3 cellular contexts compared by ENCODE assay signal in genomic region chr14:90533591-90534021, GRCh38.
TF ChIP-seq lines count a peak whose summit lies in the region.

No MANE protein-coding gene starts in this region.

TF ChIP-seq in SK-N-SH, 30 proteins besides CTCF, POLR2A, EP300 and RAD21:
- no peak for TF ChIP-seq USF2 (IDR thresholded peaks at IDR 0.05; ENCODE audit: borderline replicate concordance, low read depth, low read length)
- no peak for TF ChIP-seq SMC3 (IDR thresholded peaks at IDR 0.05; ENCODE audit: low read depth, low read length)
- TF ChIP-seq NFIC (IDR thresholded peaks at IDR 0.05; ENCODE audit: borderline replicate concordance) = no peak
- TF ChIP-seq MAX (IDR thresholded peaks at IDR 0.05; ENCODE audit: low read depth) = no peak
- TF ChIP-seq SIN3A (IDR thresholded peaks at IDR 0.05; ENCODE audit: borderline replicate concordance, low read depth, low read length) = no peak
- no peak for TF ChIP-seq PBX3 (IDR thresholded peaks at IDR 0.05)
- no peak for TF ChIP-seq NRF1 (IDR thresholded peaks at IDR 0.05; ENCODE audit: low read depth, low read length)
- TF ChIP-seq MXI1 (IDR thresholded peaks at IDR 0.05; ENCODE audit: low read depth, low read length) = no peak
- no peak for TF ChIP-seq JUND (IDR thresholded peaks at IDR 0.05)
- no peak for TF ChIP-seq FOXM1 (IDR thresholded peaks at IDR 0.05; ENCODE audit: low read depth)
- no peak for TF ChIP-seq FOSL2 (IDR thresholded peaks at IDR 0.05; ENCODE audit: borderline replicate concordance, low read depth)
- TF ChIP-seq ELF1 (IDR thresholded peaks at IDR 0.05) = no peak

TF ChIP-seq in SK-N-SH treated with all-trans-retinoic acid at 6 μM for 48 hours, 23 proteins besides CTCF, POLR2A, EP300 and RAD21:
- TF ChIP-seq GLIS3 (CRISPR knock-in tag; IDR thresholded peaks at IDR 0.05) = no peak
- no peak for TF ChIP-seq BACH2 (CRISPR knock-in tag; IDR thresholded peaks at IDR 0.05; ENCODE audit: borderline replicate concordance)
- no peak for TF ChIP-seq ZNF70 (CRISPR knock-in tag; IDR thresholded peaks at IDR 0.05)
- no peak for TF ChIP-seq CSRNP3 (CRISPR knock-in tag; IDR thresholded peaks at IDR 0.05)
- TF ChIP-seq TSHZ2 (CRISPR knock-in tag; IDR thresholded peaks at IDR 0.05) = no peak
- TF ChIP-seq PPARA (CRISPR knock-in tag; IDR thresholded peaks at IDR 0.05; ENCODE audit: borderline replicate concordance) = no peak
- TF ChIP-seq ESRRG (CRISPR knock-in tag; IDR thresholded peaks at IDR 0.05) = no peak
- no peak for TF ChIP-seq ZNF8 (CRISPR knock-in tag; IDR thresholded peaks at IDR 0.05)
- TF ChIP-seq TOX (CRISPR knock-in tag; IDR thresholded peaks at IDR 0.05; ENCODE audit: borderline replicate concordance) = no peak
- TF ChIP-seq ISL1 (CRISPR knock-in tag; IDR thresholded peaks at IDR 0.05) = no peak
- TF ChIP-seq ZFP3 (CRISPR knock-in tag; IDR thresholded peaks at IDR 0.05) = no peak
- TF ChIP-seq RARB (CRISPR knock-in tag; IDR thresholded peaks at IDR 0.05) = no peak
- no peak for TF ChIP-seq ZFP30 (CRISPR knock-in tag; IDR thresholded peaks at IDR 0.05)

TF ChIP-seq in H1, 55 proteins besides CTCF, POLR2A, EP300 and RAD21:
- no peak for TF ChIP-seq SIRT6 (IDR thresholded peaks at IDR 0.05; ENCODE audit: low read length)
- no peak for TF ChIP-seq ATF2 (IDR thresholded peaks at IDR 0.05; ENCODE audit: low read length)
- no peak for TF ChIP-seq CHD2 (IDR thresholded peaks at IDR 0.05; ENCODE audit: low read length)
- TF ChIP-seq POLR2AphosphoS5 (IDR thresholded peaks at IDR 0.05; ENCODE audit: low read depth, low read length) = no peak
- no peak for TF ChIP-seq HDAC2 (IDR thresholded peaks at IDR 0.05; ENCODE audit: borderline replicate concordance in 1 of 2, low read depth in 2 of 2, low read length in 2 of 2)
- TF ChIP-seq SIX5 (IDR thresholded peaks at IDR 0.05; ENCODE audit: low read depth, low read length) = no peak
- TF ChIP-seq PHF8 (conservative IDR thresholded peaks at IDR 0.05; ENCODE audit: low read depth, low read length) = no peak
- no peak for TF ChIP-seq SAP30 (IDR thresholded peaks at IDR 0.05; ENCODE audit: insufficient read depth, insufficient replicate concordance, low read length)
- no peak for TF ChIP-seq GTF2F1 (IDR thresholded peaks at IDR 0.05; ENCODE audit: borderline replicate concordance, low read depth, low read length)
- TF ChIP-seq CBX5 (IDR thresholded peaks at IDR 0.05; ENCODE audit: low read depth, low read length) = no peak
- no peak for TF ChIP-seq FOSL1 (IDR thresholded peaks at IDR 0.05; ENCODE audit: insufficient read depth, low read depth, low read length)
- TF ChIP-seq TEAD4 (IDR thresholded peaks at IDR 0.05; ENCODE audit: low read depth, low read length) = no peak
- no peak for TF ChIP-seq ZNF274 (IDR thresholded peaks at IDR 0.05; ENCODE audit: borderline replicate concordance, extremely low read depth, low read length)
- TF ChIP-seq E2F6 (IDR thresholded peaks at IDR 0.05) = no peak
- TF ChIP-seq MAX (IDR thresholded peaks at IDR 0.05) = no peak
- TF ChIP-seq YY1 (IDR thresholded peaks at IDR 0.05; ENCODE audit: low read depth, low read length) = no peak
- TF ChIP-seq MAFK (IDR thresholded peaks at IDR 0.05; ENCODE audit: low read depth, low read length) = no peak
- no peak for TF ChIP-seq BRCA1 (IDR thresholded peaks at IDR 0.05; ENCODE audit: low read depth, low read length)
- no peak for TF ChIP-seq USF2 (IDR thresholded peaks at IDR 0.05; ENCODE audit: low read length)
